Comparison of ENCODE assay signal across 12 cellular contexts in genomic region chr6:79574636-79575035, GRCh38. TPM values are rescaled to one million over a fixed set of nuclear protein-coding genes. Genes with fewer than 3 reads are reported as not detected.
DNase-seq lines count a peak whose midpoint lies in the region; ATAC-seq, FAIRE-seq and TF ChIP-seq lines count a peak whose summit lies in the region.
"Had no signal": no experiment of that assay in that cellular context is flagged by ENCODE, and none has a peak within 500 bp of the region (broad histone marks: within the 10 kb centered on the region; RNA-seq: fewer than 3 reads in every experiment).

No MANE protein-coding gene starts in this region.

- H3K4me3 ChIP-seq in A549 (no peak overlapping the region), astrocyte (ENCODE audit: insufficient read depth, low read depth, low read length) (peak overlapping the region; percentile 6), vagina (no peak overlapping the region)
- H3K4me3 ChIP-seq: cardiac muscle cell, lower lobe of right lung, tibial nerve had no signal

- no peak overlapping the region for H3K27ac ChIP-seq in A549
- H3K27ac ChIP-seq in astrocyte (ENCODE audit: low read depth, low read length) = peak overlapping the region; percentile 52
- no peak overlapping the region for H3K27ac ChIP-seq in vagina
- H3K27ac ChIP-seq: cardiac muscle cell, lower lobe of right lung, tibial nerve had no signal

- peak overlapping the region; percentile 73 for H3K27ac Mint-ChIP-seq in astrocyte (ENCODE audit: unreplicated experiment)
- H3K27ac Mint-ChIP-seq in stimulated activated naive B cell treated with anti-CD40 and anti-IgM and Interleukin-4, amounts not matched to agents 10 μg/mL and 1 μg/mL and 100 μg/mL, for 72 hours = no peak overlapping the region

- H3K36me3 ChIP-seq in astrocyte (ENCODE audit: insufficient read depth, low read length) (no peaks in the 10 kb centered on the region), vagina (no peaks in the 10 kb centered on the region)
- H3K36me3 ChIP-seq: cardiac muscle cell, lower lobe of right lung, tibial nerve had no signal

- FAIRE-seq in A549 (lab: Jason Lieb, UNC) (no peak), astrocyte (lab: Jason Lieb, UNC) (peak; percentile 73)

- no peak for TF ChIP-seq EP300 in A549 (IDR thresholded peaks at IDR 0.05)

- TF ChIP-seq POLR2A in A549 (IDR thresholded peaks at IDR 0.05; ENCODE audit: low read length) (no peak), vagina (IDR thresholded peaks at IDR 0.05) (no peak)

- ATAC-seq in A549 = peak; percentile 59 to 70; a peak in 5 of 6 replicates
- no peak for ATAC-seq in HG03469 (IDR thresholded peaks at IDR 0.05; ENCODE audit: unreplicated experiment)
- no peak for ATAC-seq in stimulated activated naive B cell treated with anti-CD40 and anti-IgM and Interleukin-4, amounts not matched to agents 10 μg/mL and 1 μg/mL and 100 μg/mL, for 72 hours (replicated peaks)
- ATAC-seq: lower lobe of right lung had no signal

- intact Hi-C loops in vagina (cut with DNase I) = no loop called here

- 100% methylated on average over 1 of the region's 1 CpG for WGBS in A549 (ENCODE audit: missing lambda C conversion rate)

- no peak overlapping the region for H2AFZ ChIP-seq in astrocyte (ENCODE audit: low read depth, low read length)

- CTCF ChIA-PET in A549 (lab: Yijun Ruan, JAX) = interaction anchor here (0.6 kb wide), 1 partner anchor 56 kb away, joined by 3 read pairs; no protein-coding TSS in a partner anchor

- H3K79me2 ChIP-seq in astrocyte (ENCODE audit: insufficient read depth, low read length) = no peaks in the 10 kb centered on the region

- H3K9me3 Mint-ChIP-seq in astrocyte (ENCODE audit: unreplicated experiment) = peaks cover 5% of the 10 kb centered on the region
- peaks cover 3 to 5% of the 10 kb centered on the region in 2 donors for H3K9me3 Mint-ChIP-seq in stimulated activated naive B cell treated with anti-CD40 and anti-IgM and Interleukin-4, amounts not matched to agents 10 μg/mL and 1 μg/mL and 100 μg/mL, for 72 hours

- DNase-seq in A549 (ENCODE audit: low read depth in 1 of 2, low spot score in 1 of 2) = peak in 1 of 2 experiments; percentile 23
- peak; percentile 49 for DNase-seq in HS-5 (ENCODE audit: low read depth)
- peak; percentile 84 for DNase-seq in astrocyte (ENCODE audit: low read depth)
- peak; percentile 48 for DNase-seq in iPS-NIHi7 (ENCODE audit: extremely low spot score)
- no peak for DNase-seq in vagina (ENCODE audit: extremely low spot score in 2 of 2)
- DNase-seq in stimulated activated naive B cell treated with anti-CD40 and anti-IgM and Interleukin-4, amounts not matched to agents 10 μg/mL and 1 μg/mL and 100 μg/mL, for 72 hours = no peak
- DNase-seq in NCI-H146 (lab: John Stamatoyannopoulos, UW) = no peak
- DNase-seq: lower lobe of right lung, NCI-H187 had no signal

- no peak for TF ChIP-seq RAD21 in A549 (conservative IDR thresholded peaks at IDR 0.05 in 1 of 2, IDR thresholded peaks at IDR 0.05 in 1 of 2)

- H3K27me3 ChIP-seq in astrocyte (ENCODE audit: insufficient read depth, low read length) (no peaks in the 10 kb centered on the region), vagina (no peaks in the 10 kb centered on the region)
- H3K27me3 ChIP-seq: cardiac muscle cell, tibial nerve had no signal

- peaks cover 22% of the 10 kb centered on the region for H3K4me1 Mint-ChIP-seq in astrocyte (ENCODE audit: low read depth, unreplicated experiment)
- H3K4me1 Mint-ChIP-seq in stimulated activated naive B cell treated with anti-CD40 and anti-IgM and Interleukin-4, amounts not matched to agents 10 μg/mL and 1 μg/mL and 100 μg/mL, for 72 hours = peaks cover 0 to 8% of the 10 kb centered on the region in 2 donors

- H3K36me3 Mint-ChIP-seq in astrocyte (ENCODE audit: low read depth, unreplicated experiment) = no peaks in the 10 kb centered on the region
- H3K36me3 Mint-ChIP-seq in stimulated activated naive B cell treated with anti-CD40 and anti-IgM and Interleukin-4, amounts not matched to agents 10 μg/mL and 1 μg/mL and 100 μg/mL, for 72 hours = no peaks in the 10 kb centered on the region

- TF ChIP-seq CTCF in A549 (IDR thresholded peaks at IDR 0.05) = no peak
- TF ChIP-seq CTCF in astrocyte (IDR thresholded peaks at IDR 0.05; ENCODE audit: insufficient read depth, low read depth, low read length) = no peak
- TF ChIP-seq CTCF in vagina (IDR thresholded peaks at IDR 0.05) = no peak

- no peaks in the 10 kb centered on the region for H3K27me3 Mint-ChIP-seq in astrocyte (ENCODE audit: low read depth, unreplicated experiment)
- no peaks in the 10 kb centered on the region for H3K27me3 Mint-ChIP-seq in stimulated activated naive B cell treated with anti-CD40 and anti-IgM and Interleukin-4, amounts not matched to agents 10 μg/mL and 1 μg/mL and 100 μg/mL, for 72 hours

- H3K9me3 ChIP-seq in A549 = no peaks in the 10 kb centered on the region
- no peaks in the 10 kb centered on the region for H3K9me3 ChIP-seq in astrocyte (ENCODE audit: insufficient read depth, low read depth, low read length)
- H3K9me3 ChIP-seq in vagina = no peaks in the 10 kb centered on the region
- H3K9me3 ChIP-seq: lower lobe of right lung, tibial nerve had no signal

- no peak overlapping the region for H3K9ac ChIP-seq in astrocyte (ENCODE audit: low read length)

- H3K4me2 ChIP-seq in A549 (peak overlapping the region; percentile 34; the same call in 2 of the 3 replicates), astrocyte (ENCODE audit: low read length) (peak overlapping the region; percentile 71)

- POLR2A ChIA-PET in A549 (lab: Yijun Ruan, JAX) = no interaction called here

- no peaks in the 10 kb centered on the region for H4K20me1 ChIP-seq in astrocyte (ENCODE audit: insufficient read depth, low read length)

- H3K4me3 Mint-ChIP-seq in astrocyte (ENCODE audit: unreplicated experiment) = no peak overlapping the region
- no peak overlapping the region for H3K4me3 Mint-ChIP-seq in stimulated activated naive B cell treated with anti-CD40 and anti-IgM and Interleukin-4, amounts not matched to agents 10 μg/mL and 1 μg/mL and 100 μg/mL, for 72 hours

- peaks cover 16% of the 10 kb centered on the region for H3K4me1 ChIP-seq in A549
- H3K4me1 ChIP-seq in astrocyte (ENCODE audit: insufficient read depth, low read length) = peaks cover 29% of the 10 kb centered on the region
- H3K4me1 ChIP-seq in vagina = peaks cover 7% of the 10 kb centered on the region

TF ChIP-seq in A549, 52 proteins besides CTCF, POLR2A, EP300 and RAD21 (continues in another document):
- TF ChIP-seq HOXA7 (CRISPR knock-in tag; IDR thresholded peaks at IDR 0.05) (no peak), FOSL2 (IDR thresholded peaks at IDR 0.05) (no peak), FOSL2 (CRISPR knock-in tag; IDR thresholded peaks at IDR 0.05) (0 out of 2 replicates have a peak, but pooled peaks have one; percentile 13), ATOH8 (CRISPR knock-in tag; IDR thresholded peaks at IDR 0.05; ENCODE audit: low read depth) (no peak), BCL3 (IDR thresholded peaks at IDR 0.05) (no peak), HMGXB4 (CRISPR knock-in tag; IDR thresholded peaks at IDR 0.05; ENCODE audit: borderline replicate concordance) (no peak), ZNF302 (CRISPR knock-in tag; IDR thresholded peaks at IDR 0.05) (no peak), SREBF2 (IDR thresholded peaks at IDR 0.05) (no peak)

RNA-seq across cellular contexts. Expression of gene LCA5, which starts 37.4 kb away (rescaled TPM):
- 2.2 and 3.0 TPM in 2 replicates for polyA plus RNA-seq in A549 (2011; rRNA removed)
- polyA plus RNA-seq in A549 (2012; cell fraction: cytosol; rRNA removed) = 0.12 and 0.19 TPM in 2 replicates
- polyA plus RNA-seq in A549 (2012; cell fraction: nucleus; rRNA removed) = 0.11 and 0.17 TPM in 2 replicates
- polyA plus RNA-seq in A549 (2017; fragmentation: RNase III; extraction: RNeasy Plus Mini Kit Qiagen cat#74134 plus additional on column Dnase treatment) = 1.0 to 1.4 TPM (median 1.2 TPM) in 3 replicates
- 0.83 TPM in 2 replicates for polyA minus RNA-seq in A549 (2011; rRNA and poly(A)+ RNA removed)
- total RNA-seq in astrocyte = 5.8 and 6.2 TPM in 2 replicates
- total RNA-seq in vagina = 6.4 TPM

RNA-seq across cellular contexts. Expression of gene SH3BGRL2, which starts 56.5 kb away (rescaled TPM):
- 1.9 and 2.0 TPM in 2 replicates for polyA plus RNA-seq in A549 (2011; rRNA removed)
- 0.17 and 0.19 TPM in 2 replicates for polyA plus RNA-seq in A549 (2012; cell fraction: cytosol; rRNA removed)
- 0.08 and 0.10 TPM in 2 replicates for polyA plus RNA-seq in A549 (2012; cell fraction: nucleus; rRNA removed)
- 0.42 to 0.48 TPM (median 0.46 TPM) in 3 replicates for polyA plus RNA-seq in A549 (2017; fragmentation: RNase III; extraction: RNeasy Plus Mini Kit Qiagen cat#74134 plus additional on column Dnase treatment)
- 0.68 and 0.79 TPM in 2 replicates for polyA minus RNA-seq in A549 (2011; rRNA and poly(A)+ RNA removed)
- 14.1 and 15.9 TPM in 2 replicates for total RNA-seq in astrocyte
- total RNA-seq in vagina = 38.3 TPM

Comparison
In these comparisons a context has a peak if more than half of its experiments do, and no peak if none do; other contexts are left out.
1. ATAC-seq: peak in A549 (2 of 2); none in HG03469 (single experiment) and stimulated activated naive B cell treated with anti-CD40 and anti-IgM and Interleukin-4, amounts not matched to agents 10 μg/mL and 1 μg/mL and 100 μg/mL, for 72 hours (0 of 2).
2. DNase-seq: peak in HS-5 (single experiment), astrocyte (single experiment) and iPS-NIHi7 (single experiment); none in vagina (0 of 2), stimulated activated naive B cell treated with anti-CD40 and anti-IgM and Interleukin-4, amounts not matched to agents 10 μg/mL and 1 μg/mL and 100 μg/mL, for 72 hours (single experiment) and NCI-H146 (single experiment).